ENCODE assay signal across 10 cellular contexts in the genomic region with DNA sequence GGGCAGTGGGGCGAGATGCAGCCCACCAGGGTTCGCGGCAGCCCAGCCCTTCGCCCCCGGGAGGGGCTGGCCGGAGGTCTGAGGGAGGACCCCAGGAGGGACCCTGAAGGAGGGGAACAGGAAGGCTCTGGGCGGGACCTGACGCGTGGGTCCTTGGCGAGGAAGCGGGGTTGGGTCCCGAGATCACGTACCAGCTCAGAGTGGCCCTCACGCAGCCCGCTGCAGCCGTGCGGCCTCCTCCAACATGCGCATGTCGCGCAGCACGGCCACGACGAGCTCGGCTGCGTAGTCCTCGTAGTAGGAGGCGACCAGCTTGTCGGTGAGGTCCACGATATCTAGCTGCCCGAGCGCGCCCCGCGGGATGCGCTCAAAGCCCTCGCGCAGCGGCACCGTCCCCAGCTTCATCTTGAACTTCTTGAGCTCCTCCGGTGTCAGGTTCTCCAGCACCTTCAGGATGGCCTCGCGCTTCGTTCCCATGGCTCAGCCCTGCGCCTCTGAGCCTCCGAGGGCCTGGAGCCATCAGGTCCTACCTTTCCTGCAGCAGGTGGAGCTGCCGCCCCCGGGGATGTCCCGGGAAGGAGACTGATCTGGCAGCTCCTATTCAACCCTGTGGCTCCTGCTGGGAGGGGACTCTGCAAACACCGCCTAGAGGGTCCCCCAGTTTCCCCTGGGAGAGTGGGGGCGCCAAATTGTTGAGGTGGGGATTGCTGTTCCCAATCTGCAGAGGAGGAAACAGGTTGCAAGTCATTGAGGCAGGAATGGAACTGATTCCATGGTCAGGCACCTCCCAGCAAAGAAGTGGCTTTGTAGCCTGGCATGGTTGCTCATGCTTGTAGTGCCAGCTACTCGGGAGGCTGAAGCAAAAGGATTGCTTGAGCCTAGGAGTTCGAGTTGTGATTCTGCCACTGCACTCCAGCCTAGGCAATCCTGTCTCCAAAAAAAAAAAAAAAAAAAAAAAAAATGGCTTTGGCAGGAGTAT. TPM values are rescaled to one million over a fixed set of nuclear protein-coding genes. Genes with fewer than 3 reads are reported as not detected.
A peak's percentile ranks its signal among the peaks of the same experiment; 100 is the strongest.
DNase-seq lines count a peak whose midpoint lies in the region; ATAC-seq and TF ChIP-seq lines count a peak whose summit lies in the region.
"Had no signal": no experiment of that assay in that cellular context is flagged by ENCODE, and none has a peak within 500 bp of the region (broad histone marks: within the 10 kb centered on the region; RNA-seq: fewer than 3 reads in every experiment).

Gene PYDC1, minus strand, starts transcription at position 584 of the 979 bp plus-strand sequence. Its CDS starts 107 bp downstream, at position 477.

- H2BK5ac ChIP-seq in mesenchymal stem cell (ENCODE audit: low read depth, low read length, poor library complexity, severe bottlenecking), result no peak within 1 kb of the TSS

- no peaks in the 10 kb centered on the region for H3K9me3 ChIP-seq in left ventricle myocardium inferior (replicated peaks)
- no peaks in the 10 kb centered on the region for H3K9me3 ChIP-seq in mesenchymal stem cell (ENCODE audit: control insufficient read depth, low read length)

- H3K23ac ChIP-seq in mesenchymal stem cell (ENCODE audit: low read length in 2 of 2), result peak within 1 kb of the TSS in 1 of 2 experiments; percentile 91

- H3K4me3 Mint-ChIP-seq in activated T-cell treated with anti-CD3 and anti-CD28 coated beads, Interleukin-2, amount 50 U/mL, for 72 hours, result peak within 1 kb of the TSS; percentile 79 to 91

- H3K27ac Mint-ChIP-seq in activated T-cell treated with anti-CD3 and anti-CD28 coated beads, Interleukin-2, amount 50 U/mL, for 72 hours, result no peak within 1 kb of the TSS

- H2BK12ac ChIP-seq in mesenchymal stem cell (ENCODE audit: low read length in 2 of 2), result no peak within 1 kb of the TSS

- H4K8ac ChIP-seq in mesenchymal stem cell (ENCODE audit: low read length), result no peak within 1 kb of the TSS

- no peak within 1 kb of the TSS for H3K18ac ChIP-seq in mesenchymal stem cell (ENCODE audit: low read depth in 1 of 2, low read length in 2 of 2)

- H3K36me3 ChIP-seq in left ventricle myocardium inferior (no peaks in the 10 kb centered on the region), mesenchymal stem cell (ENCODE audit: control insufficient read depth in 1 of 2, insufficient read depth in 2 of 2, low read depth in 1 of 2, low read length in 2 of 2) (no peaks in the 10 kb centered on the region)

- H3K4me2 ChIP-seq in mesenchymal stem cell (ENCODE audit: low read length, poor library complexity, severe bottlenecking), result no peak within 1 kb of the TSS

- intact Hi-C loops in left ventricle myocardium inferior (cut with micrococcal nuclease) (no loop called here), sciatic nerve (cut with DNase I) (loop anchor here (5.0 kb wide), 1 partner anchor 615 kb away; no protein-coding TSS in a partner anchor)

- no peak within 1 kb of the TSS for H2AFZ ChIP-seq in mesenchymal stem cell (ENCODE audit: low read depth, low read length)

- ATAC-seq in activated T-cell treated with anti-CD3 and anti-CD28 coated beads, Interleukin-2, amount 50 U/mL, for 72 hours (replicated peaks in 1 of 2), result peak; percentile 21 to 33
- ATAC-seq in sciatic nerve (peak; percentile 8), GM19023 (IDR thresholded peaks at IDR 0.05; ENCODE audit: unreplicated experiment) (no peak), HG03378 (IDR thresholded peaks at IDR 0.05; ENCODE audit: unreplicated experiment) (no peak)

- H2BK120ac ChIP-seq in mesenchymal stem cell (ENCODE audit: low read depth, low read length), result no peak within 1 kb of the TSS

- peak; percentile 51 for DNase-seq in GM13977 (ENCODE audit: low spot score)
- peak in 1 of 2 donors; percentile 34 for DNase-seq in activated T-cell treated with anti-CD3 and anti-CD28 coated beads, Interleukin-2, amount 50 U/mL, for 72 hours
- no peak for DNase-seq in left ventricle myocardium inferior
- DNase-seq in sciatic nerve (ENCODE audit: low spot score), result no peak
- DNase-seq in A172 (ENCODE audit: low spot score), result no peak
- DNase-seq in mesenchymal stem cell, result no peak
- DNase-seq: activated effector memory CD4-positive, alpha-beta T cell treated with anti-CD3 and anti-CD28 coated beads, Interleukin-2, amount 50 U/mL, for 16 hours; NCI-H774 had no signal

- no peaks in the 10 kb centered on the region for H3K36me3 Mint-ChIP-seq in activated T-cell treated with anti-CD3 and anti-CD28 coated beads, Interleukin-2, amount 50 U/mL, for 72 hours (ENCODE audit: insufficient read depth in 2 of 2)

- H3K79me1 ChIP-seq in mesenchymal stem cell (replicated peaks; ENCODE audit: low read length, poor library complexity, severe bottlenecking), result no peaks in the 10 kb centered on the region

- no peak within 1 kb of the TSS for H2AK5ac ChIP-seq in mesenchymal stem cell (ENCODE audit: low read length, severe bottlenecking)

- H3K9ac ChIP-seq in mesenchymal stem cell (ENCODE audit: low read length), result no peak within 1 kb of the TSS

- TF ChIP-seq CTCF in GM13977 (IDR thresholded peaks at IDR 0.05; ENCODE audit: extremely low read depth, insufficient read depth, missing control alignments) (no peak), left ventricle myocardium inferior (IDR thresholded peaks at IDR 0.05; ENCODE audit: borderline replicate concordance) (no peak)

- H3K4ac ChIP-seq in mesenchymal stem cell (ENCODE audit: low read depth in 1 of 2, low read length in 2 of 2), result no peak within 1 kb of the TSS

- peaks cover 68% of the 10 kb centered on the region for H3K27me3 Mint-ChIP-seq in activated T-cell treated with anti-CD3 and anti-CD28 coated beads, Interleukin-2, amount 50 U/mL, for 72 hours (ENCODE audit: low read depth)

- peaks cover 22% of the 10 kb centered on the region for H3K4me1 Mint-ChIP-seq in activated T-cell treated with anti-CD3 and anti-CD28 coated beads, Interleukin-2, amount 50 U/mL, for 72 hours (ENCODE audit: low read depth)

- in situ Hi-C loops in GM13977 (cut with MboI; ENCODE audit: low pct_unique_long_range_greater_than_20kb, low sequenced_read_pairs, unreplicated experiment), result no loop called here

- 14% methylated on average over 51 of the region's 52 CpGs for WGBS in mesenchymal stem cell

- H2BK15ac ChIP-seq in mesenchymal stem cell (ENCODE audit: low read depth, poor library complexity, severe bottlenecking), result no peak within 1 kb of the TSS

- peak within 1 kb of the TSS; percentile 71 for H3K4me3 ChIP-seq in left ventricle myocardium inferior
- H3K4me3 ChIP-seq in mesenchymal stem cell (ENCODE audit: insufficient read depth in 1 of 2, low read depth in 1 of 2, low read length in 2 of 2), result no peak within 1 kb of the TSS

- peaks cover 27% of the 10 kb centered on the region for H3K4me1 ChIP-seq in left ventricle myocardium inferior
- H3K4me1 ChIP-seq in mesenchymal stem cell (ENCODE audit: control insufficient read depth, insufficient read depth, low read depth, low read length), result peaks cover 22% of the 10 kb centered on the region

- H3K27me3 ChIP-seq in left ventricle myocardium inferior (ENCODE audit: low read depth), result peaks cover 64% of the 10 kb centered on the region
- peaks cover 67 to 74% of the 10 kb centered on the region in 2 experiments for H3K27me3 ChIP-seq in mesenchymal stem cell (ENCODE audit: control insufficient read depth in 1 of 2, insufficient read depth in 1 of 2, low read length in 2 of 2)

- no peak within 1 kb of the TSS for H3K14ac ChIP-seq in mesenchymal stem cell (ENCODE audit: low read length in 2 of 2)

- H3K9me3 Mint-ChIP-seq in activated T-cell treated with anti-CD3 and anti-CD28 coated beads, Interleukin-2, amount 50 U/mL, for 72 hours, result no peaks in the 10 kb centered on the region

- no peak within 1 kb of the TSS for H3K27ac ChIP-seq in left ventricle myocardium inferior (replicated peaks)
- no peak within 1 kb of the TSS for H3K27ac ChIP-seq in mesenchymal stem cell (ENCODE audit: low read length, poor library complexity, severe bottlenecking)

- H4K91ac ChIP-seq in mesenchymal stem cell (ENCODE audit: low read length), result no peak within 1 kb of the TSS

RNA-seq across cellular contexts. Expression of gene PYDC1, which starts in this region (rescaled TPM):
- total RNA-seq in activated T-cell treated with anti-CD3 and anti-CD28 coated beads, Interleukin-2, amount 50 U/mL, for 72 hours, result not detected
- not detected for total RNA-seq in left ventricle myocardium inferior
- not detected for total RNA-seq in sciatic nerve
- total RNA-seq in A172 (2014; rRNA removed; shearing (Covaris generic)), result not detected in 2 replicates
- polyA plus RNA-seq in mesenchymal stem cell (2013, experiment 1 of 2), result not detected
- polyA plus RNA-seq in mesenchymal stem cell (2013, experiment 2 of 2), result not detected

Comparison
In these comparisons a context has a peak if more than half of its experiments do, and no peak if none do; other contexts are left out.
1. Peak in ATAC-seq in activated T-cell treated with anti-CD3 and anti-CD28 coated beads, Interleukin-2, amount 50 U/mL, for 72 hours; RNA of the gene not detected or under 1 TPM.
2. Peak in ATAC-seq in sciatic nerve; RNA of the gene not detected or under 1 TPM.